13 cellular contexts compared by ENCODE assay signal in the genomic region with DNA sequence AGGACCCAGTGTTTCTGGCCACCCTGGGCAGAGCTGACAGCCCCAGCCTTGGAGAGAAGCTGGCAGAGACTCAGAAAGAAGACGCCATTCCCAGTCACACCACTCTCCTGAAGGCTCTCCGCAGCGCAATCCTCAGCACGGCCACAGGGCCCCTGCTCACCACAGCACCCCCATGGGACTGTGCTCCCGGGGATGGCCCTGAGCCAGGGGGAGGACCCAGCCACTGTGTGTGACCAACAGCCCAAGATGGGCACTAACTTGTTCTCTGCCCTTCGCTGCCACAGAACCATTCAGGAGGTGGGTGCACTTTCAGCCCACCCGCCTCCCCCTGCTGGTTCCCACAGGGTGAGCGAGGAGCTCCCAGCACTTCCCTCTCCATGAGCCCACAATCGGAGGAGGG. TPM values are rescaled to one million over a fixed set of nuclear protein-coding genes. Genes with fewer than 3 reads are reported as not detected.
A peak's percentile ranks its signal among the peaks of the same experiment; 100 is the strongest.
DNase-seq lines count a peak whose midpoint lies in the region; FAIRE-seq and TF ChIP-seq lines count a peak whose summit lies in the region.
"Had no signal": no experiment of that assay in that cellular context is flagged by ENCODE, and none has a peak within 500 bp of the region (broad histone marks: within the 10 kb centered on the region; RNA-seq: fewer than 3 reads in every experiment).

No MANE protein-coding gene starts in this region.

- peak overlapping the region; percentile 86 for H3K27ac Mint-ChIP-seq in mesothelial cell of epicardium

- H3K27me3 ChIP-seq in AG04450 (ENCODE audit: control insufficient read depth, insufficient read depth, low read length) = no peaks in the 10 kb centered on the region
- H3K27me3 ChIP-seq: ascending aorta had no signal

- peaks cover 48% of the 10 kb centered on the region for H3K4me1 Mint-ChIP-seq in mesothelial cell of epicardium

- H3K36me3 Mint-ChIP-seq in mesothelial cell of epicardium = no peaks in the 10 kb centered on the region

- CTCF ChIA-PET in AG04450 (lab: Charles Lee) = interaction anchor here (1.0 kb wide), 1 partner anchor 122 kb away, joined by 3 read pairs; no protein-coding TSS in a partner anchor

- FAIRE-seq in HTR-8/SVneo (lab: Jason Lieb, UNC) = peak; percentile 79

- H3K4me3 ChIP-seq in AG04450 (ENCODE audit: low read depth, low read length) = no peak overlapping the region
- H3K4me3 ChIP-seq: ascending aorta had no signal

- DNase-seq in AG04450 (ENCODE audit: low read depth, low spot score) = no peak
- no peak for DNase-seq in HTR-8/SVneo (ENCODE audit: insufficient read length, low spot score)
- DNase-seq in cerebellum (ENCODE audit: low spot score) = peak; percentile 60
- no peak for DNase-seq in mesothelial cell of epicardium (ENCODE audit: low spot score in 2 of 2, unreplicated experiment in 2 of 2)
- no peak for DNase-seq in NCI-H1694 (lab: John Stamatoyannopoulos, UW)
- DNase-seq in RKO (ENCODE audit: low spot score) = no peak
- DNase-seq in AG20443 (ENCODE audit: low spot score) = no peak
- no peak for DNase-seq in activated CD4-positive, CD25-positive, alpha-beta regulatory T cell (lab: John Stamatoyannopoulos, UW)
- DNase-seq: left colon; occipital lobe; stimulated activated CD4-positive, alpha-beta T cell treated with anti-CD3 and anti-CD28 coated beads, Interleukin-2, amount 100 ng/mL, for 24 hours had no signal

- H3K27me3 Mint-ChIP-seq in mesothelial cell of epicardium (ENCODE audit: low read depth) = no peaks in the 10 kb centered on the region

- peak; percentile 21; the same call in 1 of the 2 replicates for TF ChIP-seq CTCF in AG04450 (IDR thresholded peaks at IDR 0.05; ENCODE audit: low read depth, low read length)
- no peak for TF ChIP-seq CTCF in mesothelial cell of epicardium (IDR thresholded peaks at IDR 0.05; ENCODE audit: unreplicated experiment)

- POLR2A ChIA-PET in AG04450 (lab: Yijun Ruan, JAX) = interaction anchor here (1.2 kb wide), 1 partner anchor 10 kb away, joined by 3 read pairs; no protein-coding TSS in a partner anchor

- no peak overlapping the region for H3K27ac ChIP-seq in AG04450 (ENCODE audit: low read depth, low read length)
- H3K27ac ChIP-seq: ascending aorta, HL-60 had no signal

- H3K4me3 Mint-ChIP-seq in mesothelial cell of epicardium = no peak overlapping the region

- H3K9me3 Mint-ChIP-seq in mesothelial cell of epicardium = no peaks in the 10 kb centered on the region

- H3K9me3 ChIP-seq in AG04450 (ENCODE audit: control insufficient read depth, insufficient read depth, low read length) = no peaks in the 10 kb centered on the region; the same call in 1 of the 2 replicates
- H3K9me3 ChIP-seq: ascending aorta had no signal

RNA-seq across cellular contexts. Expression of a gene that starts 57.1 kb away (rescaled TPM):
- 18.9 and 33.4 TPM in 2 replicates for polyA plus RNA-seq in AG04450 (2011; rRNA removed)
- 34.9 and 38.3 TPM in 2 replicates for polyA minus RNA-seq in AG04450 (2011; rRNA and poly(A)+ RNA removed)
- total RNA-seq in cerebellum (45.5 TPM), mesothelial cell of epicardium (65.1 to 71.9 TPM (median 67.9 TPM) in 3 replicates)

RNA-seq across cellular contexts. Expression of a gene that starts 57.6 kb away (rescaled TPM):
- 23.7 and 25.0 TPM in 2 replicates for polyA plus RNA-seq in AG04450 (2011; rRNA removed)
- 28.2 and 33.2 TPM in 2 replicates for polyA minus RNA-seq in AG04450 (2011; rRNA and poly(A)+ RNA removed)
- 44.9 TPM for total RNA-seq in cerebellum
- total RNA-seq in mesothelial cell of epicardium = 47.4 to 49.3 TPM (median 47.7 TPM) in 3 replicates
